1 cellular context compared by ENCODE assay signal in the genomic region with DNA sequence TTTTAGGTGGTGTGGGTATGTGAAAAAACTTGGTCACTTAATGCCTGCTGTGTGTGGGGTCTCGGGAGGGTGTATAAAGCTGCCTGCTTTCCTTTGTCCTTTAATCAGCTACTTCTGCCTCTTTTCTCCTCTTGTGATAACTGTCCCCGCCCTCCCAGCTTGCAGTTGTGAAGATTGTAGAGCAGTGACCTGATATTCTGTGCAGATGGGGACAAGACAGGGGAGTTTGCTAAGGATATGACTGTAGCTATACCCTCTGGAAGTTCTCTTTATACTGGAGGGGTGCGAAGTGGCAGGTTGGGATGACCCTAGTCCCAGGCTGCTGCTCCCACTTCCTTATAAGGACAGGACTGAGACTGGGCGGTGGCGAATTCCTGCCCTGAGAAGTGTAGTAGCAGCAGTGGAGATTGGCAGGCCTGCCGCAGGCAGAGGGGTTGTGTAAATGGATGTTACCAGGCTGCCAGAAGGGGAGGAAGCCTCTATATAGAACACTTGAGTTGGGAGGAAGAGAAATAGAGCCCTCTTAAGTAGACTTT.
A peak's percentile ranks its signal among the peaks of the same experiment; 100 is the strongest.
TF ChIP-seq lines count a peak whose summit lies in the region.

No MANE protein-coding gene starts in this region.

TF ChIP-seq in HepG2, 621 proteins besides CTCF, POLR2A, EP300 and RAD21:
- TF ChIP-seq TCF12 (IDR thresholded peaks at IDR 0.05): no peak
- TF ChIP-seq TCF12 (CRISPR knock-in tag; IDR thresholded peaks at IDR 0.05): no peak
- no peak for TF ChIP-seq ZFP36 (IDR thresholded peaks at IDR 0.05; ENCODE audit: borderline replicate concordance, low read depth, low read length, partially characterized antibody)
- TF ChIP-seq ZNF484 (CRISPR knock-in tag; IDR thresholded peaks at IDR 0.05; ENCODE audit: borderline replicate concordance, low read depth): no peak
- TF ChIP-seq, protein P1, sequence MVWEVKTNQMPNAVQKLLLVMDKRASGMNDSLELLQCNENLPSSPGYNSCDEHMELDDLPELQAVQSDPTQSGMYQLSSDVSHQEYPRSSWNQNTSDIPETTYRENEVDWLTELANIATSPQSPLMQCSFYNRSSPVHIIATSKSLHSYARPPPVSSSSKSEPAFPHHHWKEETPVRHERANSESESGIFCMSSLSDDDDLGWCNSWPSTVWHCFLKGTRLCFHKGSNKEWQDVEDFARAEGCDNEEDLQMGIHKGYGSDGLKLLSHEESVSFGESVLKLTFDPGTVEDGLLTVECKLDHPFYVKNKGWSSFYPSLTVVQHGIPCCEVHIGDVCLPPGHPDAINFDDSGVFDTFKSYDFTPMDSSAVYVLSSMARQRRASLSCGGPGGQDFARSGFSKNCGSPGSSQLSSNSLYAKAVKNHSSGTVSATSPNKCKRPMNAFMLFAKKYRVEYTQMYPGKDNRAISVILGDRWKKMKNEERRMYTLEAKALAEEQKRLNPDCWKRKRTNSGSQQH (CRISPR knock-in tag; IDR thresholded peaks at IDR 0.05; ENCODE audit: low read depth): 0 out of 2 replicates have a peak, but pooled peaks have one; percentile 52
- TF ChIP-seq SRF (IDR thresholded peaks at IDR 0.05; ENCODE audit: low read depth, low read length): peak; percentile 91
- TF ChIP-seq ZNF562 (CRISPR knock-in tag; IDR thresholded peaks at IDR 0.05; ENCODE audit: borderline replicate concordance): no peak
- 0 out of 2 replicates have a peak, but pooled peaks have one; percentile 15 for TF ChIP-seq SIN3A (IDR thresholded peaks at IDR 0.05; ENCODE audit: borderline replicate concordance, low read depth, low read length)
- peak; percentile 9; the same call in 1 of the 2 replicates for TF ChIP-seq ZNF232 (CRISPR knock-in tag; IDR thresholded peaks at IDR 0.05; ENCODE audit: borderline replicate concordance)
- 0 out of 2 replicates have a peak, but pooled peaks have one; percentile 8 for TF ChIP-seq HDAC2 (CRISPR knock-in tag; IDR thresholded peaks at IDR 0.05)
- no peak; the same call in 1 of the 2 replicates for TF ChIP-seq ZNF230 (CRISPR knock-in tag; IDR thresholded peaks at IDR 0.05)
- TF ChIP-seq ZNF891 (CRISPR knock-in tag; IDR thresholded peaks at IDR 0.05): 0 out of 2 replicates have a peak, but pooled peaks have one; percentile 38
- TF ChIP-seq ZNF430 (CRISPR knock-in tag; IDR thresholded peaks at IDR 0.05): peak; percentile 30; the same call in 1 of the 2 replicates
- 0 out of 2 replicates have a peak, but pooled peaks have one; percentile 1 for TF ChIP-seq CCDC6 (CRISPR knock-in tag; IDR thresholded peaks at IDR 0.05)
- TF ChIP-seq SIX4 (CRISPR knock-in tag; IDR thresholded peaks at IDR 0.05): peak; percentile 22; the same call in 1 of the 2 replicates
- peak; percentile 40; the same call in 1 of the 2 replicates for TF ChIP-seq KDM5A (IDR thresholded peaks at IDR 0.05; ENCODE audit: borderline replicate concordance, low read length)
- TF ChIP-seq MAZ (IDR thresholded peaks at IDR 0.05; ENCODE audit: borderline replicate concordance, low read depth, low read length): no peak
- TF ChIP-seq MAZ (CRISPR knock-in tag; IDR thresholded peaks at IDR 0.05; ENCODE audit: low read depth): no peak
TF ChIP-seq in HepG2: peak in this region for 10.
